9 cellular contexts compared by ENCODE assay signal in genomic region chr4:152106113-152106763, GRCh38.
DNase-seq lines count a peak whose midpoint lies in the region; ATAC-seq and TF ChIP-seq lines count a peak whose summit lies in the region.
"Had no signal": no experiment of that assay in that cellular context is flagged by ENCODE, and none has a peak within 500 bp of the region (broad histone marks: within the 10 kb centered on the region; RNA-seq: fewer than 3 reads in every experiment).

No MANE protein-coding gene starts in this region.

- H3K27me3 ChIP-seq in Caco-2 (replicated peaks; ENCODE audit: control insufficient read depth, insufficient read depth, low read length) (no peaks in the 10 kb centered on the region), colonic mucosa (no peaks in the 10 kb centered on the region), uterus (no peaks in the 10 kb centered on the region)

- H3K36me3 ChIP-seq in Caco-2 (ENCODE audit: control insufficient read depth, insufficient read depth, low read length) = no peaks in the 10 kb centered on the region; the same call in 1 of the 2 replicates
- H3K36me3 ChIP-seq in colonic mucosa = no peaks in the 10 kb centered on the region
- H3K36me3 ChIP-seq in uterus = no peaks in the 10 kb centered on the region

- no peak for TF ChIP-seq CTCF in Caco-2 (IDR thresholded peaks at IDR 0.05; ENCODE audit: insufficient read depth in 1 of 2, low read depth in 1 of 2, low read length in 1 of 2, severe bottlenecking in 1 of 2, unreplicated experiment in 1 of 2)
- no peak for TF ChIP-seq CTCF in NB4 (IDR thresholded peaks at IDR 0.05; ENCODE audit: low read depth, low read length)
- TF ChIP-seq CTCF in colonic mucosa (IDR thresholded peaks at IDR 0.05) = no peak
- TF ChIP-seq CTCF in lower leg skin (IDR thresholded peaks at IDR 0.05) = no peak
- TF ChIP-seq CTCF in uterus (IDR thresholded peaks at IDR 0.05) = no peak

- H3K36me3 Mint-ChIP-seq in Caco-2 (ENCODE audit: insufficient read depth, unreplicated experiment) = no peaks in the 10 kb centered on the region

- TF ChIP-seq POLR2A in NB4 (IDR thresholded peaks at IDR 0.05; ENCODE audit: extremely low read depth, insufficient read length) = no peak
- no peak for TF ChIP-seq POLR2A in lower leg skin (IDR thresholded peaks at IDR 0.05)
- no peak for TF ChIP-seq POLR2A in uterus (IDR thresholded peaks at IDR 0.05)

- no peak overlapping the region for H3K27ac Mint-ChIP-seq in Caco-2 (ENCODE audit: unreplicated experiment)

- no peak overlapping the region for H3K9ac ChIP-seq in colonic mucosa (ENCODE audit: low read depth in 2 of 2, low read length in 2 of 2)

- CTCF ChIA-PET in Caco-2 (lab: Charles Lee) = no interaction called here

- 24 to 27% methylated on average over 6 of the region's 6 CpGs for WGBS in lower leg skin, 2 donors

- DNase-seq in Caco-2 (peak; percentile 13 to 51), NB4 (ENCODE audit: low read depth) (peak; percentile 27), colonic mucosa (peak; percentile 77), lower leg skin (ENCODE audit: low spot score in 2 of 2) (peak; percentile 86 to 90), uterus (peak; percentile 49 to 53), SHP77 treated with DMSO at 0.1 percent for 48 hours (lab: John Stamatoyannopoulos, UW) (no peak), iPS-NIHi11 (ENCODE audit: low spot score) (no peak)

- H3K9me3 Mint-ChIP-seq in Caco-2 (ENCODE audit: unreplicated experiment) = no peaks in the 10 kb centered on the region
- H3K9me3 Mint-ChIP-seq: IgD-negative memory B cell had no signal

- intact Hi-C loops in Caco-2 (cut with micrococcal nuclease; ENCODE audit: unreplicated experiment) (loop anchor here (10.0 kb wide), 1 partner anchor 239 kb away; no protein-coding TSS in a partner anchor), colonic mucosa (cut with DNase I) (no loop called here), lower leg skin (cut with DNase I; ENCODE audit: low total_unique reads) (no loop called here), uterus (cut with DNase I; ENCODE audit: low total_unique reads) (no loop called here)

- H3K9me3 ChIP-seq in Caco-2 = no peaks in the 10 kb centered on the region
- H3K9me3 ChIP-seq in colonic mucosa = no peaks in the 10 kb centered on the region
- H3K9me3 ChIP-seq in uterus = no peaks in the 10 kb centered on the region

- no peak for ATAC-seq in GM21717 (IDR thresholded peaks at IDR 0.05; ENCODE audit: unreplicated experiment)

- H3K4me1 ChIP-seq in Caco-2 (peaks cover 48% of the 10 kb centered on the region), colonic mucosa (no peaks in the 10 kb centered on the region), uterus (no peaks in the 10 kb centered on the region)

- H3K27ac ChIP-seq in colonic mucosa (peak overlapping the region; percentile 28), uterus (no peak overlapping the region)

- peaks cover 30% of the 10 kb centered on the region for H3K4me1 Mint-ChIP-seq in Caco-2 (ENCODE audit: low read depth, unreplicated experiment)

- no peaks in the 10 kb centered on the region for H3K27me3 Mint-ChIP-seq in Caco-2 (ENCODE audit: insufficient read depth, unreplicated experiment)

- H3K4me3 Mint-ChIP-seq in Caco-2 (ENCODE audit: unreplicated experiment) = no peak overlapping the region

- H3K4me3 ChIP-seq in Caco-2 (ENCODE audit: low read depth, low read length) (no peak overlapping the region), NB4 (ENCODE audit: low read depth, low read length) (no peak overlapping the region), colonic mucosa (no peak overlapping the region), lower leg skin (ENCODE audit: low read depth, poor library complexity, severe bottlenecking) (no peak overlapping the region), uterus (no peak overlapping the region)

- no TSS peak for BruUV-seq in Caco-2 (replicated peaks; lab: Mats Ljungman, UMichigan)

- POLR2A ChIA-PET in Caco-2 (lab: Charles Lee) = no interaction called here

Comparison
In these comparisons a context has a peak if more than half of its experiments do, and no peak if none do; other contexts are left out.
1. DNase-seq: peak in Caco-2 (2 of 2), NB4 (single experiment), colonic mucosa (single experiment), lower leg skin (2 of 2) and uterus (2 of 2); none in SHP77 treated with DMSO at 0.1 percent for 48 hours (single experiment) and iPS-NIHi11 (single experiment).